ENCODE assay signal across 10 cellular contexts in the genomic region with DNA sequence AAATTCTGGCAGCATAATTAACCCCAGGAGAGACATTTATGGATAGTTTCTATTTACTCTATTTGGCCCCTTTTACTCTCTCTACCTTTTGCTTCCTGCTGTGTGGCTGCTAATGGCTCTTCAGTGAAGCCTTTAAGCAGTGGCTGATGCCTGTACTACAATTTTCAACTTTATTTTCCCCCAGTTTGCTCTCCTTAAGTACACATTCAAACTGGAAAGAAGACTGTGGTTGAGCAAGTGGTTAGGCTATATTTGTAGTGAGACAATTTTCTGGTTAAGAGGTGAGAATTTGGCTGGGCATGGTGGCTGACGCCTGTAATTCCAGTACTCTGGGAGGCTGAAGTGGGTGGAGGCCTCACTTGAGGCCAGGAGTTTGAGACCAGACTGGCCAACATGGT. TPM values are rescaled to one million over a fixed set of nuclear protein-coding genes. Genes with fewer than 3 reads are reported as not detected.
A peak's percentile ranks its signal among the peaks of the same experiment; 100 is the strongest.
DNase-seq lines count a peak whose midpoint lies in the region; ATAC-seq, FAIRE-seq and TF ChIP-seq lines count a peak whose summit lies in the region.
"Had no signal": no experiment of that assay in that cellular context is flagged by ENCODE, and none has a peak within 500 bp of the region (broad histone marks: within the 10 kb centered on the region; RNA-seq: fewer than 3 reads in every experiment).

No MANE protein-coding gene starts in this region.

- intact Hi-C loops in GM12878 (cut with micrococcal nuclease; ENCODE audit: unreplicated experiment), result no loop called here

- in situ Hi-C loops in GM12878 (cut with MboI), result no loop called here

- POLR2A ChIA-PET in activated CD4-positive, alpha-beta T cell treated with anti-CD3 and anti-CD28 coated beads, Interleukin-2, amount 10 ng/mL, durations not matched to agents 7 days and 5 days (lab: Charles Lee), result no interaction called here
- POLR2A ChIA-PET in GM12878 (lab: Charles Lee), result interaction anchor here (1.4 to 2.7 kb wide), 2 partner anchors 9 to 14 kb away, joined by 5 to 12 read pairs; a partner anchor contains a TSS

- no peak overlapping the region for H3K27ac ChIP-seq in GM12878 (ENCODE audit: control insufficient read depth, insufficient read depth)

- H3K9ac ChIP-seq in GM12878 (ENCODE audit: control insufficient read depth, insufficient read depth, low read length), result no peak overlapping the region

- H2AFZ ChIP-seq in GM12878 (ENCODE audit: control insufficient read depth, low read depth, low read length), result no peak overlapping the region

- no peak for TF ChIP-seq CTCF in GM12878 (IDR thresholded peaks at IDR 0.05 in 2 of 3, conservative IDR thresholded peaks at IDR 0.05 in 1 of 3; ENCODE audit: control insufficient read depth in 2 of 3, extremely low read depth in 1 of 3, insufficient read depth in 1 of 3, low read depth in 3 of 3, low read length in 3 of 3)

- FAIRE-seq in GM12878 (lab: Jason Lieb, UNC), result no peak

- no peaks in the 10 kb centered on the region for H3K36me3 ChIP-seq in GM12878 (ENCODE audit: control insufficient read depth in 2 of 2, insufficient read depth in 2 of 2, low read length in 1 of 2)

- RAD21 ChIA-PET in GM12878 (lab: Charles Lee; ENCODE audit: unreplicated experiment), result interaction anchor here (1.6 to 2.2 kb wide), 2 partner anchors 11 to 30 kb away, joined by 4 to 9 read pairs; no protein-coding TSS in a partner anchor

- H3K79me2 ChIP-seq in GM12878 (ENCODE audit: control insufficient read depth, insufficient read depth, low read length), result no peaks in the 10 kb centered on the region; the same call in 1 of the 2 replicates

- ATAC-seq in HG02885 (IDR thresholded peaks at IDR 0.05; ENCODE audit: poor library complexity, unreplicated experiment) (peak; percentile 68), GM12878 (peak; percentile 84)
- ATAC-seq in stimulated activated effector memory CD8-positive, alpha-beta T cell treated with anti-CD3 and anti-CD28 coated beads, Interleukin-12 subunit alpha, Interleukin-12 subunit beta, amount 100 ng/mL, for 72 hours, result peak; percentile 91
- ATAC-seq: left ventricle myocardium superior had no signal

- no peak for TF ChIP-seq POLR2A in GM12878 (IDR thresholded peaks at IDR 0.05; ENCODE audit: low read depth, low read length)

- H3K27me3 Mint-ChIP-seq in activated CD4-positive, alpha-beta T cell treated with anti-CD3 and anti-CD28 coated beads, Interleukin-2, amount 10 ng/mL, durations not matched to agents 7 days and 5 days, result no peaks in the 10 kb centered on the region

- H3K27ac Mint-ChIP-seq in activated CD4-positive, alpha-beta T cell treated with anti-CD3 and anti-CD28 coated beads, Interleukin-2, amount 10 ng/mL, durations not matched to agents 7 days and 5 days, result peak overlapping the region; percentile 83
- peak overlapping the region; percentile 8 for H3K27ac Mint-ChIP-seq in stimulated activated effector memory CD8-positive, alpha-beta T cell treated with anti-CD3 and anti-CD28 coated beads, Interleukin-12 subunit alpha, Interleukin-12 subunit beta, amount 100 ng/mL, for 72 hours

- H3K27me3 ChIP-seq in GM12878 (replicated peaks in 1 of 2; ENCODE audit: control insufficient read depth in 2 of 2, insufficient read depth in 2 of 2, low read length in 1 of 2), result no peaks in the 10 kb centered on the region

- peak overlapping the region; percentile 55 for H3K4me2 ChIP-seq in GM12878 (ENCODE audit: control insufficient read depth, insufficient read depth)

- H4K20me1 ChIP-seq in GM12878 (ENCODE audit: control insufficient read depth, insufficient read depth), result no peaks in the 10 kb centered on the region

- 0% methylated on average over 1 of the region's 1 CpG for WGBS in GM12878 (ENCODE audit: insufficient coverage, insufficient replicate concordance, low lambda C conversion rate, missing lambda C conversion rate)

- DNase-seq in activated CD4-positive, alpha-beta T cell treated with anti-CD3 and anti-CD28 coated beads, Interleukin-2, amount 10 ng/mL, durations not matched to agents 7 days and 5 days, result peak; percentile 10
- no peak for DNase-seq in activated CD4-positive, alpha-beta T cell treated with anti-CD3 and anti-CD28 coated beads, Interleukin-2, amount 50 U/mL, for 4 hours
- DNase-seq in GM12878 (ENCODE audit: low read depth, low spot score) (no peak), NOMO-1 treated with dmso at 0.1 percent for 144 hours (lab: John Stamatoyannopoulos, UW; ENCODE audit: unreplicated experiment) (no peak), NCI-H446 treated with DMSO at 0.1 percent for 48 hours (lab: John Stamatoyannopoulos, UW) (no peak), superior temporal gyrus (ENCODE audit: extremely low spot score) (no peak)
- DNase-seq in stimulated activated effector memory CD8-positive, alpha-beta T cell treated with anti-CD3 and anti-CD28 coated beads, Interleukin-12 subunit alpha, Interleukin-12 subunit beta, amount 100 ng/mL, for 72 hours (ENCODE audit: low spot score in 2 of 2), result peak in 1 of 2 donors; percentile 76
- DNase-seq: caudate nucleus, left ventricle myocardium superior had no signal

- H3K4me3 Mint-ChIP-seq in activated CD4-positive, alpha-beta T cell treated with anti-CD3 and anti-CD28 coated beads, Interleukin-2, amount 10 ng/mL, durations not matched to agents 7 days and 5 days, result peak overlapping the region; percentile 18
- H3K4me3 Mint-ChIP-seq in stimulated activated effector memory CD8-positive, alpha-beta T cell treated with anti-CD3 and anti-CD28 coated beads, Interleukin-12 subunit alpha, Interleukin-12 subunit beta, amount 100 ng/mL, for 72 hours, result no peak overlapping the region

- no peak overlapping the region for H3K4me3 ChIP-seq in GM12878

- H3K9me3 ChIP-seq in GM12878 (replicated peaks; ENCODE audit: control insufficient read depth, insufficient read depth, low read length), result no peaks in the 10 kb centered on the region

- peaks cover 7% of the 10 kb centered on the region; the same call in 1 of the 2 replicates for H3K4me1 ChIP-seq in GM12878 (ENCODE audit: control insufficient read depth, insufficient read depth, low read length)

- peaks cover 33% of the 10 kb centered on the region for H3K4me1 Mint-ChIP-seq in activated CD4-positive, alpha-beta T cell treated with anti-CD3 and anti-CD28 coated beads, Interleukin-2, amount 10 ng/mL, durations not matched to agents 7 days and 5 days
- H3K4me1 Mint-ChIP-seq in stimulated activated effector memory CD8-positive, alpha-beta T cell treated with anti-CD3 and anti-CD28 coated beads, Interleukin-12 subunit alpha, Interleukin-12 subunit beta, amount 100 ng/mL, for 72 hours, result peaks cover 21% of the 10 kb centered on the region

- no peak for TF ChIP-seq RAD21 in GM12878 (IDR thresholded peaks at IDR 0.05; ENCODE audit: insufficient read depth, low read depth, low read length)

- BruUV-seq in GM12878 (replicated peaks; lab: Mats Ljungman, UMichigan), result no TSS peak

- CTCF ChIA-PET in activated CD4-positive, alpha-beta T cell treated with anti-CD3 and anti-CD28 coated beads, Interleukin-2, amount 10 ng/mL, durations not matched to agents 7 days and 5 days (lab: Charles Lee), result interaction anchor here (0.7 to 3.9 kb wide), 3 partner anchors 9 to 241 kb away, joined by 4 to 15 read pairs (median 5); a partner anchor contains a TSS
- CTCF ChIA-PET in GM12878 (lab: Yijun Ruan, JAX), result interaction anchor here (0.6 to 2.4 kb wide), 4 partner anchors 12 to 68 kb away, joined by 3 to 7 read pairs (median 3); no protein-coding TSS in a partner anchor

- SMC1A ChIA-PET in GM12878 (lab: Charles Lee; ENCODE audit: uncharacterized antibody, unreplicated experiment), result interaction anchor here (1.0 to 1.8 kb wide), 10 partner anchors 10 to 123 kb away, joined by 3 to 15 read pairs (median 3); no protein-coding TSS in a partner anchor

- TF ChIP-seq EP300 in GM12878 (IDR thresholded peaks at IDR 0.05; ENCODE audit: borderline replicate concordance in 1 of 2, control insufficient read depth in 1 of 2, low read depth in 2 of 2, low read length in 2 of 2), result no peak

- H3K9me3 Mint-ChIP-seq in activated CD4-positive, alpha-beta T cell treated with anti-CD3 and anti-CD28 coated beads, Interleukin-2, amount 10 ng/mL, durations not matched to agents 7 days and 5 days, result peaks cover 2% of the 10 kb centered on the region
- no peaks in the 10 kb centered on the region for H3K9me3 Mint-ChIP-seq in stimulated activated effector memory CD8-positive, alpha-beta T cell treated with anti-CD3 and anti-CD28 coated beads, Interleukin-12 subunit alpha, Interleukin-12 subunit beta, amount 100 ng/mL, for 72 hours

- peaks cover 28% of the 10 kb centered on the region for H3K36me3 Mint-ChIP-seq in activated CD4-positive, alpha-beta T cell treated with anti-CD3 and anti-CD28 coated beads, Interleukin-2, amount 10 ng/mL, durations not matched to agents 7 days and 5 days (ENCODE audit: low read depth)
- peaks cover 19% of the 10 kb centered on the region for H3K36me3 Mint-ChIP-seq in stimulated activated effector memory CD8-positive, alpha-beta T cell treated with anti-CD3 and anti-CD28 coated beads, Interleukin-12 subunit alpha, Interleukin-12 subunit beta, amount 100 ng/mL, for 72 hours

TF ChIP-seq in GM12878, 131 proteins besides CTCF, POLR2A, EP300 and RAD21 (continues in another document):
- TF ChIP-seq FOXM1 (IDR thresholded peaks at IDR 0.05; ENCODE audit: low read depth, low read length), result no peak

RNA-seq across cellular contexts. Expression of a gene that starts 8.5 kb away (rescaled TPM):
- 10 to 100 TPM; 30.2 to 32.6 TPM for total RNA-seq in activated CD4-positive, alpha-beta T cell treated with anti-CD3 and anti-CD28 coated beads, Interleukin-2, amount 10 ng/mL, durations not matched to agents 7 days and 5 days
- 24.9 and 25.6 TPM in 2 replicates for total RNA-seq in GM12878 (2013; cell fraction: nucleolus; rRNA removed)
- total RNA-seq in GM12878 (2014; rRNA removed), result 11.4 and 14.3 TPM in 2 replicates
- 23.7 and 24.8 TPM in 2 replicates for total RNA-seq in GM12878 (2014; rRNA removed; fragmentation: Illumina TruSeq; extraction: Trizol)
- 14.7 and 15.9 TPM in 2 replicates for total RNA-seq in GM12878 (2021)
- 5.2 TPM for polyA plus RNA-seq in GM12878 (2011; ENCODE audit: low read depth)
- 17.6 and 21.3 TPM in 2 replicates for polyA plus RNA-seq in GM12878 (2011; rRNA removed)
- polyA plus RNA-seq in GM12878 (2011; cell fraction: cytosol; rRNA removed), result 4.6 and 7.6 TPM in 2 replicates
- polyA plus RNA-seq in GM12878 (2011; cell fraction: nucleus; rRNA removed), result 8.6 TPM in 2 replicates
- polyA plus RNA-seq in GM12878 (2012), result 9.4 and 12.3 TPM in 2 replicates
- 21.5 and 24.9 TPM in 2 replicates for polyA plus RNA-seq in GM12878 (2014; fragmentation: Illumina TruSeq; extraction: Trizol)
- 1 to 10 TPM; 4.6 to 6.9 TPM for polyA plus RNA-seq in GM12878 (2014; fragmentation: Nextera tagmentation; extraction: Ambion mirVana)
- polyA plus RNA-seq in GM12878 (2014; rRNA removed), result 9.2 and 10.0 TPM in 2 replicates
- polyA plus RNA-seq in GM12878 (2016; fragmentation: Nextera tagmentation; extraction: Ambion mirVana), result 1 to 10 TPM; 4.5 to 5.2 TPM
- polyA minus RNA-seq in GM12878 (2011; rRNA and poly(A)+ RNA removed), result 20.5 and 30.3 TPM in 2 replicates
- 6.9 and 13.3 TPM in 2 replicates for polyA minus RNA-seq in GM12878 (2011; cell fraction: cytosol; rRNA and poly(A)+ RNA removed)
- polyA minus RNA-seq in GM12878 (2011; cell fraction: nucleus; rRNA and poly(A)+ RNA removed), result 5.8 and 11.3 TPM in 2 replicates
